In genomic region chr12:132922676-132923075, GRCh38 we compare ENCODE assay signal across 7 cellular contexts. TPM values are rescaled to one million over a fixed set of nuclear protein-coding genes. Genes with fewer than 3 reads are reported as not detected.
"Had no signal": no experiment of that assay in that cellular context is flagged by ENCODE, and none has a peak within 500 bp of the region (broad histone marks: within the 10 kb centered on the region; RNA-seq: fewer than 3 reads in every experiment).

No MANE protein-coding gene starts in this region.

- H2AFZ ChIP-seq: GM23338 had no signal

- DNase-seq: H9, HFFc6, IMR-90 had no signal

- ATAC-seq: GM23338, HCT116, K562 had no signal

- H3K4me2 ChIP-seq: GM23338 had no signal

- H3K4me3 ChIP-seq: GM23338, K562 had no signal

RNA-seq across cellular contexts. Expression of gene ZNF605, which starts 33.4 kb away (rescaled TPM):
- total RNA-seq: HT-29 had no signal
